In genomic region chr19:1318678-1319471, GRCh38 we compare ENCODE assay signal across 35 cellular contexts. TPM values are rescaled to one million over a fixed set of nuclear protein-coding genes. Genes with fewer than 3 reads are reported as not detected.
A peak's percentile ranks its signal among the peaks of the same experiment; 100 is the strongest.
DNase-seq lines count a peak whose midpoint lies in the region; TF ChIP-seq lines count a peak whose summit lies in the region.
"Had no signal": no experiment of that assay in that cellular context is flagged by ENCODE, and none has a peak within 500 bp of the region (broad histone marks: within the 10 kb centered on the region; RNA-seq: fewer than 3 reads in every experiment).

No MANE protein-coding gene starts in this region.

- H2BK120ac ChIP-seq in H9 (ENCODE audit: low read depth, low read length, poor library complexity, severe bottlenecking), result no peak overlapping the region

- peak in 2 of 3 experiments; percentile 34 to 44 for DNase-seq in NCI-H1417 (lab: John Stamatoyannopoulos, UW)
- DNase-seq in NCI-H1417 treated with DMSO at 0.1 percent for 48 hours (lab: John Stamatoyannopoulos, UW), result no peak
- no peak for DNase-seq in H9
- DNase-seq in retinal pigment epithelial cell (ENCODE audit: low read depth), result no peak
- DNase-seq in substantia nigra (lab: John Stamatoyannopoulos, UW), result no peak
- DNase-seq in EL, result no peak
- no peak for DNase-seq in NCI-H2171 (lab: John Stamatoyannopoulos, UW)
- DNase-seq: activated CD4-positive, alpha-beta T cell treated with anti-CD3 and anti-CD28 coated beads for 48 hours; activated effector memory CD4-positive, alpha-beta T cell treated with Interleukin-2 at 50 U/mL for 16 hours; activated T-cell treated with anti-CD3 and anti-CD28 coated beads, Interleukin-2, amount 50 U/mL, for 1 hour; amygdala; brain microvascular endothelial cell; CD4-positive, alpha-beta memory T cell; cerebellar nuclear complex; dermis blood vessel endothelial cell; esophagus squamous epithelium; foreskin keratinocyte; head of caudate nucleus; Kasumi-1; left ventricle myocardium inferior; NCI-H187 treated with DMSO at 0.1 percent for 48 hours; NCI-H524 treated with DMSO at 0.1 percent for 48 hours; Peyer's patch; SIG-M5; sigmoid colon; stimulated activated CD4-positive, alpha-beta T cell treated with anti-CD3 and anti-CD28 coated beads, Interleukin-4, amount 100 ng/mL, for 24 hours; SW 1271; T-helper 9 cell had no signal

- no peaks in the 10 kb centered on the region for H3K79me1 ChIP-seq in H9 (ENCODE audit: insufficient read depth, low read depth, low read length, poor library complexity, severe bottlenecking)

- H2BK5ac ChIP-seq in H9 (ENCODE audit: insufficient read length, low read length), result no peak overlapping the region

- no peaks in the 10 kb centered on the region for H3K36me3 ChIP-seq in ectodermal cell (ENCODE audit: control insufficient read depth, insufficient read depth, low read length)
- H3K36me3 ChIP-seq: brain microvascular endothelial cell, esophagus squamous epithelium, HAP-1, left ventricle myocardium inferior, Peyer's patch, sigmoid colon, upper lobe of left lung had no signal

- H3K23me2 ChIP-seq in H9 (ENCODE audit: insufficient read length, low read depth, low read length, poor library complexity, severe bottlenecking), result peaks cover 5% of the 10 kb centered on the region

- H2BK20ac ChIP-seq in H9 (ENCODE audit: low read depth, low read length, poor library complexity, severe bottlenecking), result no peak overlapping the region

- no peak overlapping the region for H3K9ac ChIP-seq in H9 (ENCODE audit: extremely low read depth, insufficient read length, low read length)

- no peak overlapping the region for H2BK12ac ChIP-seq in H9 (ENCODE audit: insufficient read length, low read depth, low read length)

- no peak overlapping the region for H2AK5ac ChIP-seq in H9 (ENCODE audit: insufficient read length, low read length)

- H3K56ac ChIP-seq in H9 (ENCODE audit: insufficient read length, low read depth, low read length), result no peak overlapping the region

- H4K5ac ChIP-seq in H9 (ENCODE audit: insufficient read length, low read depth, low read length), result no peak overlapping the region

- no peak overlapping the region for H3K23ac ChIP-seq in H9 (ENCODE audit: insufficient read length, low read depth, low read length)

- H3K9me3 Mint-ChIP-seq in H9, result no peaks in the 10 kb centered on the region; a peak in 1 of 5 replicates
- H3K9me3 Mint-ChIP-seq: activated naive CD4-positive, alpha-beta T cell treated with anti-CD3 and anti-CD28 coated beads, Interleukin-2, amount 50 U/mL, for 72 hours had no signal

- no peak overlapping the region for H3K27ac Mint-ChIP-seq in H9
- H3K27ac Mint-ChIP-seq: activated naive CD4-positive, alpha-beta T cell treated with anti-CD3 and anti-CD28 coated beads, Interleukin-2, amount 50 U/mL, for 72 hours; CD4-positive, alpha-beta memory T cell had no signal

- H3T11ph ChIP-seq in H9 (ENCODE audit: low read length), result no peak overlapping the region

- no peaks in the 10 kb centered on the region for H3K36me3 Mint-ChIP-seq in H9 (ENCODE audit: insufficient read depth in 1 of 3, low read depth in 3 of 3)
- H3K36me3 Mint-ChIP-seq: activated naive CD4-positive, alpha-beta T cell treated with anti-CD3 and anti-CD28 coated beads, Interleukin-2, amount 50 U/mL, for 72 hours had no signal

- no CpG with 5 or more reads among the region's 46 CpGs for WGBS in H9 (ENCODE audit: extremely low coverage, insufficient read length, low lambda C conversion rate)
- WGBS in ectodermal cell, 2 experiments, result 63 to 65% methylated on average over 46 of the region's 46 CpGs

- H3K9me3 ChIP-seq in H9 (ENCODE audit: control insufficient read depth, low read depth, low read length) (no peaks in the 10 kb centered on the region), ectodermal cell (ENCODE audit: control insufficient read depth, low read length) (no peaks in the 10 kb centered on the region)
- H3K9me3 ChIP-seq: esophagus squamous epithelium, HAP-1, left ventricle myocardium inferior, Peyer's patch, sigmoid colon, upper lobe of left lung had no signal

- H3K79me2 ChIP-seq in H9 (ENCODE audit: insufficient read depth, low read length), result no peaks in the 10 kb centered on the region

- TF ChIP-seq CTCF in H9 (conservative IDR thresholded peaks at IDR 0.05) (peak; percentile 18; the same call in 1 of the 3 replicates), retinal pigment epithelial cell (conservative IDR thresholded peaks at IDR 0.05; ENCODE audit: low read depth, low read length) (no peak)

- H3K4me1 ChIP-seq in H9 (ENCODE audit: insufficient read depth, low read length) (no peaks in the 10 kb centered on the region), ectodermal cell (ENCODE audit: control insufficient read depth, insufficient read depth, low read length) (peaks cover 14% of the 10 kb centered on the region)

- H3K27me3 Mint-ChIP-seq in H9 (ENCODE audit: low read depth), result peaks cover 33% of the 10 kb centered on the region

- H4K8ac ChIP-seq in H9 (replicated peaks; ENCODE audit: insufficient read length, low read depth, low read length), result no peak overlapping the region

- H2AFZ ChIP-seq in H9 (ENCODE audit: low read length), result no peak overlapping the region

- no peak overlapping the region for H3K14ac ChIP-seq in H9 (ENCODE audit: insufficient read depth, low read length)

- H3K18ac ChIP-seq in H9 (ENCODE audit: insufficient read length, low read depth, low read length), result no peak overlapping the region

- no peak overlapping the region for H3K4ac ChIP-seq in H9 (ENCODE audit: low read depth, low read length)

- H3K27ac ChIP-seq in H9 (ENCODE audit: insufficient read length, low read depth, low read length) (no peak overlapping the region), ectodermal cell (ENCODE audit: insufficient read depth, low read depth, low read length, poor library complexity, severe bottlenecking) (peak overlapping the region; percentile 44), substantia nigra (ENCODE audit: low read depth, low read length, poor library complexity, severe bottlenecking) (no peak overlapping the region)
- H3K27ac ChIP-seq: brain microvascular endothelial cell, esophagus squamous epithelium, foreskin keratinocyte, left ventricle myocardium inferior, Peyer's patch, sigmoid colon, upper lobe of left lung had no signal

- H4K20me1 ChIP-seq in H9 (ENCODE audit: control insufficient read depth, insufficient read depth, insufficient read length), result no peaks in the 10 kb centered on the region

- no peak overlapping the region for H3K4me2 ChIP-seq in H9 (ENCODE audit: insufficient read depth, insufficient read length, low read length)

- no peak overlapping the region for H3K4me3 Mint-ChIP-seq in H9
- H3K4me3 Mint-ChIP-seq: CD4-positive, alpha-beta memory T cell had no signal

- H2BK15ac ChIP-seq in H9 (ENCODE audit: low read depth, low read length), result no peak overlapping the region

- H3K4me3 ChIP-seq in ectodermal cell (ENCODE audit: insufficient read depth, low read depth, low read length) (no peak overlapping the region), retinal pigment epithelial cell (ENCODE audit: low read length) (peak overlapping the region; percentile 6)
- H3K4me3 ChIP-seq: esophagus squamous epithelium, HAP-1, left ventricle myocardium inferior, Peyer's patch, sigmoid colon had no signal

- no peaks in the 10 kb centered on the region; a peak in 1 of 4 replicates for H3K4me1 Mint-ChIP-seq in H9
- H3K4me1 Mint-ChIP-seq: CD4-positive, alpha-beta memory T cell had no signal

- no peak overlapping the region for H4K91ac ChIP-seq in H9 (ENCODE audit: insufficient read length, low read depth, low read length)

- no peaks in the 10 kb centered on the region for H3K27me3 ChIP-seq in H9 (ENCODE audit: insufficient read depth, low read length)
- peaks cover 21% of the 10 kb centered on the region for H3K27me3 ChIP-seq in ectodermal cell (ENCODE audit: control insufficient read depth, insufficient read depth, low read length, poor library complexity, severe bottlenecking)

RNA-seq across cellular contexts. Expression of gene EFNA2, which starts 33.2 kb away (rescaled TPM):
- total RNA-seq in H9 (2021), result 14.3 TPM in 2 replicates
- polyA plus RNA-seq in ectodermal cell (2013, experiment 1 of 4), result 34.3 TPM
- 34.7 TPM for polyA plus RNA-seq in ectodermal cell (2013, experiment 2 of 4)
- polyA plus RNA-seq in ectodermal cell (2013, experiment 3 of 4), result 35.1 TPM
- polyA plus RNA-seq in ectodermal cell (2013, experiment 4 of 4), result 33.8 TPM
- total RNA-seq: CD4-positive, alpha-beta memory T cell; dermis blood vessel endothelial cell; esophagus squamous epithelium; foreskin keratinocyte; left ventricle myocardium inferior; mesenteric fat pad; posterior vena cava; sigmoid colon; subcutaneous adipose tissue; upper lobe of left lung had no signal
- polyA plus RNA-seq: CD4-positive, alpha-beta memory T cell; foreskin keratinocyte had no signal

RNA-seq across cellular contexts. Expression of gene FAM174C, which starts 43.5 kb away (rescaled TPM):
- total RNA-seq in H9 (2021), result 56.4 and 63.0 TPM in 2 replicates
- 21.4 TPM for polyA plus RNA-seq in ectodermal cell (2013, experiment 1 of 4)
- polyA plus RNA-seq in ectodermal cell (2013, experiment 2 of 4), result 22.6 TPM
- polyA plus RNA-seq in ectodermal cell (2013, experiment 3 of 4), result 23.2 TPM
- 22.3 TPM for polyA plus RNA-seq in ectodermal cell (2013, experiment 4 of 4)

RNA-seq across cellular contexts. Expression of gene CIRBP, which starts 49.7 kb away (rescaled TPM):
- 249 and 263 TPM in 2 replicates for total RNA-seq in H9 (2021)
- 532 TPM for polyA plus RNA-seq in ectodermal cell (2013, experiment 1 of 4)
- polyA plus RNA-seq in ectodermal cell (2013, experiment 2 of 4), result 509 TPM
- polyA plus RNA-seq in ectodermal cell (2013, experiment 3 of 4), result 334 TPM
- polyA plus RNA-seq in ectodermal cell (2013, experiment 4 of 4), result 373 TPM

Comparison
In these comparisons a context has a peak if more than half of its experiments do, and no peak if none do; other contexts are left out.
1. DNase-seq: peak in NCI-H1417 (2 of 3); none in NCI-H1417 treated with DMSO at 0.1 percent for 48 hours (single experiment), H9 (single experiment), retinal pigment epithelial cell (single experiment), substantia nigra (0 of 49), EL (single experiment) and NCI-H2171 (single experiment).